ENCODE assay signal across 8 cellular contexts in genomic region chr2:68225119-68225632, GRCh38. TPM values are rescaled to one million over a fixed set of nuclear protein-coding genes. Genes with fewer than 3 reads are reported as not detected.
A peak's percentile ranks its signal among the peaks of the same experiment; 100 is the strongest.
DNase-seq lines count a peak whose midpoint lies in the region; ATAC-seq and TF ChIP-seq lines count a peak whose summit lies in the region.

No MANE protein-coding gene starts in this region.

- H3K4me3 ChIP-seq in CD4-positive, alpha-beta memory T cell (ENCODE audit: low read length in 2 of 2): no peak overlapping the region
- no peak overlapping the region for H3K4me3 ChIP-seq in astrocyte of the cerebellum (ENCODE audit: low read depth, low read length)

- no peaks in the 10 kb centered on the region for H3K9me3 ChIP-seq in CD4-positive, alpha-beta memory T cell (ENCODE audit: control insufficient read depth in 1 of 2, low read length in 2 of 2)

- no peaks in the 10 kb centered on the region for H3K36me3 ChIP-seq in CD4-positive, alpha-beta memory T cell (ENCODE audit: insufficient read depth, low read length)

- peak; percentile 40 for TF ChIP-seq CTCF in astrocyte of the cerebellum (IDR thresholded peaks at IDR 0.05; ENCODE audit: low read depth, low read length, missing control alignments)

- POLR2A ChIA-PET in CD4-positive, alpha-beta memory T cell (lab: Charles Lee; ENCODE audit: partially characterized antibody): interaction anchor here (1.2 kb wide), 1 partner anchor 68 kb away, joined by 3 read pairs; a partner anchor contains a TSS

- H3K27me3 ChIP-seq in CD4-positive, alpha-beta memory T cell (ENCODE audit: insufficient read depth, low read length): no peaks in the 10 kb centered on the region

- peaks cover 71 to 99% (median 83%) of the 10 kb centered on the region in 4 donors for H3K4me1 Mint-ChIP-seq in CD4-positive, alpha-beta memory T cell

- peak overlapping the region; percentile 3 to 91 (median 19) for H3K27ac Mint-ChIP-seq in CD4-positive, alpha-beta memory T cell

- H3K27me3 Mint-ChIP-seq in CD4-positive, alpha-beta memory T cell: no peaks in the 10 kb centered on the region

- DNase-seq in CD4-positive, alpha-beta memory T cell: peak in 4 of 5 donors; percentile 11 to 26 (median 18)
- DNase-seq in NCI-H774 (lab: John Stamatoyannopoulos, UW) (peak; percentile 11), astrocyte of the cerebellum (ENCODE audit: low read depth) (no peak), left lobe of liver (ENCODE audit: low spot score) (no peak), kidney glomerular epithelial cell (lab: John Stamatoyannopoulos, UW) (no peak), NCI-H2171 treated with DMSO at 0.1 percent for 48 hours (lab: John Stamatoyannopoulos, UW) (no peak)

- H3K9me3 Mint-ChIP-seq in CD4-positive, alpha-beta memory T cell: peaks cover 0 to 2% (median 0%) of the 10 kb centered on the region in 8 donors

- intact Hi-C loops in CD4-positive, alpha-beta memory T cell (cut with micrococcal nuclease): loop anchor here (1.0 to 2.0 kb wide), 3 partner anchors 26 to 103 kb away; no protein-coding TSS in a partner anchor

- H3K4me3 Mint-ChIP-seq in CD4-positive, alpha-beta memory T cell: peak overlapping the region in 6 of 8 donors; percentile 0 to 82 (median 38)

- in situ Hi-C loops in astrocyte of the cerebellum (cut with HindIII; ENCODE audit: low sequenced_read_pairs): no loop called here

- no peak overlapping the region for H3K27ac ChIP-seq in CD4-positive, alpha-beta memory T cell (ENCODE audit: low read depth, low read length)

- peaks cover 6 to 13% of the 10 kb centered on the region in 2 donors for H3K36me3 Mint-ChIP-seq in CD4-positive, alpha-beta memory T cell

- peak; percentile 70 for ATAC-seq in GM18508 (IDR thresholded peaks at IDR 0.05; ENCODE audit: insufficient read depth, unreplicated experiment)
- peak; percentile 66 for ATAC-seq in HG03045 (IDR thresholded peaks at IDR 0.05; ENCODE audit: unreplicated experiment)
- peak; percentile 98 for ATAC-seq in left lobe of liver

- peaks cover 94% of the 10 kb centered on the region for H3K4me1 ChIP-seq in CD4-positive, alpha-beta memory T cell (ENCODE audit: insufficient read depth, low read length)

- CTCF ChIA-PET in CD4-positive, alpha-beta memory T cell (lab: Charles Lee; ENCODE audit: partially characterized antibody): interaction anchor here (0.7 to 3.8 kb wide), 17 partner anchors 9 to 104 kb away, joined by 3 to 36 read pairs (median 4); no protein-coding TSS in a partner anchor

RNA-seq across cellular contexts. Expression of gene PPP3R1, which starts 27.2 kb away (rescaled TPM):
- total RNA-seq in CD4-positive, alpha-beta memory T cell: 10 to 100 TPM; 74.8 to 76.8 TPM
- polyA plus RNA-seq in CD4-positive, alpha-beta memory T cell: 1 to 10 TPM; 3.9 to 5.4 TPM
- total RNA-seq in left lobe of liver: 23.5 TPM

Comparison
In these comparisons a context has a peak if more than half of its experiments do, and no peak if none do; other contexts are left out.
1. DNase-seq: peak in CD4-positive, alpha-beta memory T cell (4 of 5) and NCI-H774 (single experiment); none in astrocyte of the cerebellum (single experiment), left lobe of liver (single experiment), kidney glomerular epithelial cell (single experiment) and NCI-H2171 treated with DMSO at 0.1 percent for 48 hours (single experiment).
2. Peak in every context shown above with its lines, with median percentiles within 50 percentile points of each other: ATAC-seq.